ENCODE assay signal across 19 cellular contexts in the genomic region with DNA sequence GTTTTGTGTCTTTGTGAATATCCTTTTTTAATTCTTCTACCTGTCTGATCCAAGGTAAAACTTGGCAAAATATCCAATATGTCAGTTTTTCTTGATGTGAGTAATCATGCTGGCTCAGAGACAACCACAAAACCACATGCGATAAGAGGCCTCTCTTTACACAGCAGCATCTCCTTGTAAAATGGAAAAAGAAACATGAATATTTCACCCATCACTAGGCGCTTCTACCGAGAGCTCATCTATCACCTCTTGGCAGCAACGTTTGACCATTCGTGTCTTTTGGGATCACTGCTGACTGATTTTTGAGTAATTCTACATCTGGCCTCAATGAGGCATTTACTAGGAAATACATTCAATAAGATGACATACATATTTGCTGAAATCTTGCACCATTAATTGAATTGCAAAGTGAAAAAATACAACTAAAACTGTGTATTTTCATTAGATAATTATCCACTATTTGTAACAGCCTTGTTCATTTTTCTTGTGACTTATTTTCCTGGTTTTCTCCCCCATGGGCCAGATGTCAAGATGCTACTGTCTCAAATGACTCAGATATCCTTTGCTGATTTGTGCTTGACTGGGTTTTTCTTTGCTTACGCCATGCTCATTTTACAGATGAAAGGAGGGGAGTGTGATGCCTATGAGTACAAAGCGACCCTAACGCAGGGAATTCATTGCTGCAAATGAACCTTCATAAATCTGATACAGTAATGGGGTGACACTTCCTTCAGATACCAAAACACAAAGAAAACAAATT.
DNase-seq lines count a peak whose midpoint lies in the region; ATAC-seq and TF ChIP-seq lines count a peak whose summit lies in the region.
"Had no signal": no experiment of that assay in that cellular context is flagged by ENCODE, and none has a peak within 500 bp of the region (broad histone marks: within the 10 kb centered on the region; RNA-seq: fewer than 3 reads in every experiment).

No MANE protein-coding gene starts in this region.

- no peaks in the 10 kb centered on the region for H4K20me1 ChIP-seq in PC-3 (ENCODE audit: low read length)
- no peaks in the 10 kb centered on the region for H4K20me1 ChIP-seq in smooth muscle cell (ENCODE audit: low read depth)

- H3K27me3 Mint-ChIP-seq in activated CD8-positive, alpha-beta T cell treated with anti-CD3 and anti-CD28 coated beads, Interleukin-2, amount 10 ng/mL, durations not matched to agents 7 days and 5 days (ENCODE audit: low read depth), result no peaks in the 10 kb centered on the region
- H3K27me3 Mint-ChIP-seq in activated CD8-positive, alpha-beta T cell treated with anti-CD3 and anti-CD28 coated beads for 36 hours, result no peaks in the 10 kb centered on the region
- H3K27me3 Mint-ChIP-seq: activated CD4-positive, alpha-beta memory T cell treated with anti-CD3 and anti-CD28 coated beads, Interleukin-2, amount 10 ng/mL, durations not matched to agents 7 days and 5 days; stimulated activated memory B cell treated with anti-CD40 and anti-IgM and Interleukin-4, amounts not matched to agents 10 μg/mL and 1 μg/mL and 100 μg/mL, for 72 hours had no signal

- no peak overlapping the region for H3K4me3 ChIP-seq in PC-3 (ENCODE audit: low read length)
- H3K4me3 ChIP-seq in choroid plexus epithelial cell (ENCODE audit: low read depth, low read length), result no peak overlapping the region
- H3K4me3 ChIP-seq in smooth muscle cell, result no peak overlapping the region
- H3K4me3 ChIP-seq: A549 had no signal

- H3K9me3 Mint-ChIP-seq in activated CD8-positive, alpha-beta T cell treated with anti-CD3 and anti-CD28 coated beads, Interleukin-2, amount 10 ng/mL, durations not matched to agents 7 days and 5 days (ENCODE audit: insufficient read depth), result no peaks in the 10 kb centered on the region
- H3K9me3 Mint-ChIP-seq in activated CD8-positive, alpha-beta T cell treated with anti-CD3 and anti-CD28 coated beads for 36 hours, result no peaks in the 10 kb centered on the region
- H3K9me3 Mint-ChIP-seq: activated CD4-positive, alpha-beta memory T cell treated with anti-CD3 and anti-CD28 coated beads, Interleukin-2, amount 10 ng/mL, durations not matched to agents 7 days and 5 days; stimulated activated memory B cell treated with anti-CD40 and anti-IgM and Interleukin-4, amounts not matched to agents 10 μg/mL and 1 μg/mL and 100 μg/mL, for 72 hours had no signal

- no peak overlapping the region for H3K4me3 Mint-ChIP-seq in activated CD8-positive, alpha-beta T cell treated with anti-CD3 and anti-CD28 coated beads, Interleukin-2, amount 10 ng/mL, durations not matched to agents 7 days and 5 days
- no peak overlapping the region for H3K4me3 Mint-ChIP-seq in activated CD8-positive, alpha-beta T cell treated with anti-CD3 and anti-CD28 coated beads for 36 hours
- H3K4me3 Mint-ChIP-seq: activated CD4-positive, alpha-beta memory T cell treated with anti-CD3 and anti-CD28 coated beads, Interleukin-2, amount 10 ng/mL, durations not matched to agents 7 days and 5 days; CD14-positive monocyte; natural killer cell; stimulated activated memory B cell treated with anti-CD40 and anti-IgM and Interleukin-4, amounts not matched to agents 10 μg/mL and 1 μg/mL and 100 μg/mL, for 72 hours had no signal

- H3K9ac ChIP-seq in PC-3 (ENCODE audit: low read length) (no peak overlapping the region), smooth muscle cell (ENCODE audit: low read depth) (no peak overlapping the region)

- H2AFZ ChIP-seq in PC-3 (ENCODE audit: low read length), result no peak overlapping the region
- no peak overlapping the region for H2AFZ ChIP-seq in smooth muscle cell (ENCODE audit: low read depth)

- no peaks in the 10 kb centered on the region for H3K36me3 Mint-ChIP-seq in activated CD8-positive, alpha-beta T cell treated with anti-CD3 and anti-CD28 coated beads, Interleukin-2, amount 10 ng/mL, durations not matched to agents 7 days and 5 days (ENCODE audit: low read depth)
- H3K36me3 Mint-ChIP-seq in activated CD8-positive, alpha-beta T cell treated with anti-CD3 and anti-CD28 coated beads for 36 hours (ENCODE audit: low read depth), result no peaks in the 10 kb centered on the region
- H3K36me3 Mint-ChIP-seq: CD14-positive monocyte; natural killer cell; stimulated activated memory B cell treated with anti-CD40 and anti-IgM and Interleukin-4, amounts not matched to agents 10 μg/mL and 1 μg/mL and 100 μg/mL, for 72 hours had no signal

- BruUV-seq in PC-3 (replicated peaks; lab: Mats Ljungman, UMichigan), result no TSS peak

- DNase-seq in activated CD8-positive, alpha-beta T cell treated with anti-CD3 and anti-CD28 coated beads, Interleukin-2, amount 10 ng/mL, durations not matched to agents 7 days and 5 days, result no peak
- no peak for DNase-seq in activated CD8-positive, alpha-beta T cell treated with anti-CD3 and anti-CD28 coated beads for 36 hours
- DNase-seq in PC-3, result peak; percentile 85
- DNase-seq in choroid plexus epithelial cell (ENCODE audit: low read depth), result peak; percentile 58
- DNase-seq in smooth muscle cell (lab: John Stamatoyannopoulos, UW; ENCODE audit: unreplicated experiment), result no peak
- DNase-seq in NCI-H1417 treated with DMSO at 0.1 percent for 48 hours (lab: John Stamatoyannopoulos, UW), result no peak
- DNase-seq in NCI-H69 (lab: John Stamatoyannopoulos, UW), result no peak
- DNase-seq: activated CD4-positive, alpha-beta memory T cell treated with anti-CD3 and anti-CD28 coated beads, Interleukin-2, amount 10 ng/mL, durations not matched to agents 7 days and 5 days; Kasumi-1; natural killer cell; NCI-H187; NCI-H510A; stimulated activated CD4-positive, alpha-beta T cell treated with anti-CD3 and anti-CD28 coated beads, Interleukin-12 subunit alpha, Interleukin-12 subunit beta, amount 100 ng/mL, for 4 hours; trophoblast cell had no signal

- H3K27ac ChIP-seq in PC-3 (ENCODE audit: low read length) (peak overlapping the region; percentile 20), smooth muscle cell (ENCODE audit: low read depth) (peak overlapping the region; percentile 34)
- H3K27ac ChIP-seq: A549, VCaP had no signal

- TF ChIP-seq CTCF in activated CD8-positive, alpha-beta T cell treated with anti-CD3 and anti-CD28 coated beads for 36 hours (IDR thresholded peaks at IDR 0.05), result no peak
- TF ChIP-seq CTCF in PC-3 (conservative IDR thresholded peaks at IDR 0.05; ENCODE audit: low read depth, low read length) (no peak), choroid plexus epithelial cell (conservative IDR thresholded peaks at IDR 0.05; ENCODE audit: low read depth, low read length) (no peak), smooth muscle cell (IDR thresholded peaks at IDR 0.05; ENCODE audit: borderline replicate concordance, insufficient read depth, poor library complexity, severe bottlenecking) (no peak)

- no peaks in the 10 kb centered on the region for H3K79me2 ChIP-seq in PC-3 (ENCODE audit: low read length)
- no peaks in the 10 kb centered on the region for H3K79me2 ChIP-seq in smooth muscle cell (ENCODE audit: low read depth)

- H3K27me3 ChIP-seq in PC-3 (ENCODE audit: low read length) (no peaks in the 10 kb centered on the region), smooth muscle cell (ENCODE audit: low read depth) (no peaks in the 10 kb centered on the region)

- POLR2A ChIA-PET in activated CD8-positive, alpha-beta T cell treated with anti-CD3 and anti-CD28 coated beads, Interleukin-2, amount 10 ng/mL, durations not matched to agents 7 days and 5 days (lab: Charles Lee), result interaction anchor here (0.7 kb wide), 1 partner anchor 8 kb away, joined by 3 read pairs; no protein-coding TSS in a partner anchor
- POLR2A ChIA-PET in activated CD8-positive, alpha-beta T cell treated with anti-CD3 and anti-CD28 coated beads for 36 hours (lab: Charles Lee), result no interaction called here
- POLR2A ChIA-PET in PC-3 (lab: Charles Lee; ENCODE audit: unreplicated experiment), result no interaction called here

- CTCF ChIA-PET in activated CD8-positive, alpha-beta T cell treated with anti-CD3 and anti-CD28 coated beads, Interleukin-2, amount 10 ng/mL, durations not matched to agents 7 days and 5 days (lab: Charles Lee), result no interaction called here
- CTCF ChIA-PET in activated CD8-positive, alpha-beta T cell treated with anti-CD3 and anti-CD28 coated beads for 36 hours (lab: Charles Lee), result no interaction called here
- CTCF ChIA-PET in PC-3 (lab: Charles Lee), result no interaction called here

- H3K9me2 ChIP-seq in PC-3 (replicated peaks; ENCODE audit: low read length), result no peaks in the 10 kb centered on the region

- WGBS in smooth muscle cell (ENCODE audit: low lambda C conversion rate), result 33% methylated on average over 8 of the region's 8 CpGs

- H3K4me1 ChIP-seq in PC-3 (ENCODE audit: insufficient read depth, low read length) (peaks cover 37% of the 10 kb centered on the region), smooth muscle cell (ENCODE audit: low read depth) (no peaks in the 10 kb centered on the region)
- H3K4me1 ChIP-seq: A549 had no signal

- peak; percentile 39 for ATAC-seq in activated CD8-positive, alpha-beta T cell treated with anti-CD3 and anti-CD28 coated beads, Interleukin-2, amount 10 ng/mL, durations not matched to agents 7 days and 5 days
- ATAC-seq in activated CD8-positive, alpha-beta T cell treated with anti-CD3 and anti-CD28 coated beads for 36 hours, result no peak
- peak; percentile 69 for ATAC-seq in PC-3
- no peak for ATAC-seq in GM18517 (IDR thresholded peaks at IDR 0.05; ENCODE audit: unreplicated experiment)
- ATAC-seq: A549; natural killer cell; stimulated activated memory B cell treated with anti-CD40 and anti-IgM and Interleukin-4, amounts not matched to agents 10 μg/mL and 1 μg/mL and 100 μg/mL, for 72 hours had no signal

- peaks cover 7% of the 10 kb centered on the region for H3K4me1 Mint-ChIP-seq in activated CD8-positive, alpha-beta T cell treated with anti-CD3 and anti-CD28 coated beads, Interleukin-2, amount 10 ng/mL, durations not matched to agents 7 days and 5 days (ENCODE audit: low read depth)
- peaks cover 10% of the 10 kb centered on the region for H3K4me1 Mint-ChIP-seq in activated CD8-positive, alpha-beta T cell treated with anti-CD3 and anti-CD28 coated beads for 36 hours (ENCODE audit: low read depth)
- H3K4me1 Mint-ChIP-seq: activated CD4-positive, alpha-beta memory T cell treated with anti-CD3 and anti-CD28 coated beads, Interleukin-2, amount 10 ng/mL, durations not matched to agents 7 days and 5 days; CD14-positive monocyte; natural killer cell; stimulated activated memory B cell treated with anti-CD40 and anti-IgM and Interleukin-4, amounts not matched to agents 10 μg/mL and 1 μg/mL and 100 μg/mL, for 72 hours had no signal

- H3K27ac Mint-ChIP-seq in activated CD8-positive, alpha-beta T cell treated with anti-CD3 and anti-CD28 coated beads, Interleukin-2, amount 10 ng/mL, durations not matched to agents 7 days and 5 days, result no peak overlapping the region
- H3K27ac Mint-ChIP-seq in activated CD8-positive, alpha-beta T cell treated with anti-CD3 and anti-CD28 coated beads for 36 hours, result no peak overlapping the region
- H3K27ac Mint-ChIP-seq: activated CD4-positive, alpha-beta memory T cell treated with anti-CD3 and anti-CD28 coated beads, Interleukin-2, amount 10 ng/mL, durations not matched to agents 7 days and 5 days; CD14-positive monocyte; natural killer cell; stimulated activated memory B cell treated with anti-CD40 and anti-IgM and Interleukin-4, amounts not matched to agents 10 μg/mL and 1 μg/mL and 100 μg/mL, for 72 hours had no signal

- no peaks in the 10 kb centered on the region for H3K36me3 ChIP-seq in PC-3 (ENCODE audit: low read depth, low read length)
- H3K36me3 ChIP-seq in smooth muscle cell (ENCODE audit: low read depth), result no peaks in the 10 kb centered on the region

- intact Hi-C loops in activated CD8-positive, alpha-beta T cell treated with anti-CD3 and anti-CD28 coated beads for 36 hours (cut with micrococcal nuclease), result no loop called here
- intact Hi-C loops in PC-3 (cut with micrococcal nuclease), result loop anchor here (10.0 kb wide), 2 partner anchors 165 to 295 kb away; no protein-coding TSS in a partner anchor

- H3F3A ChIP-seq in PC-3 (ENCODE audit: low read length, unreplicated experiment) (no peaks in the 10 kb centered on the region), smooth muscle cell (ENCODE audit: low read depth) (no peaks in the 10 kb centered on the region)

- no peaks in the 10 kb centered on the region for H3K9me3 ChIP-seq in PC-3 (ENCODE audit: low read length)
- H3K9me3 ChIP-seq in smooth muscle cell (replicated peaks; ENCODE audit: low read depth), result no peaks in the 10 kb centered on the region
- H3K9me3 ChIP-seq: A549 had no signal

- peak overlapping the region; percentile 49 for H3K4me2 ChIP-seq in PC-3 (ENCODE audit: low read length)
- peak overlapping the region; percentile 51 for H3K4me2 ChIP-seq in smooth muscle cell
- H3K4me2 ChIP-seq: A549 had no signal

Comparison
In these comparisons a context has a peak if more than half of its experiments do, and no peak if none do; other contexts are left out.
1. ATAC-seq: peak in activated CD8-positive, alpha-beta T cell treated with anti-CD3 and anti-CD28 coated beads, Interleukin-2, amount 10 ng/mL, durations not matched to agents 7 days and 5 days (single experiment) and PC-3 (single experiment); none in activated CD8-positive, alpha-beta T cell treated with anti-CD3 and anti-CD28 coated beads for 36 hours (single experiment) and GM18517 (single experiment).
2. DNase-seq: peak in PC-3 (single experiment) and choroid plexus epithelial cell (single experiment); none in activated CD8-positive, alpha-beta T cell treated with anti-CD3 and anti-CD28 coated beads, Interleukin-2, amount 10 ng/mL, durations not matched to agents 7 days and 5 days (single experiment), activated CD8-positive, alpha-beta T cell treated with anti-CD3 and anti-CD28 coated beads for 36 hours (single experiment), smooth muscle cell (single experiment), NCI-H1417 treated with DMSO at 0.1 percent for 48 hours (single experiment) and NCI-H69 (single experiment).